8 cellular contexts compared by ENCODE assay signal in the genomic region with DNA sequence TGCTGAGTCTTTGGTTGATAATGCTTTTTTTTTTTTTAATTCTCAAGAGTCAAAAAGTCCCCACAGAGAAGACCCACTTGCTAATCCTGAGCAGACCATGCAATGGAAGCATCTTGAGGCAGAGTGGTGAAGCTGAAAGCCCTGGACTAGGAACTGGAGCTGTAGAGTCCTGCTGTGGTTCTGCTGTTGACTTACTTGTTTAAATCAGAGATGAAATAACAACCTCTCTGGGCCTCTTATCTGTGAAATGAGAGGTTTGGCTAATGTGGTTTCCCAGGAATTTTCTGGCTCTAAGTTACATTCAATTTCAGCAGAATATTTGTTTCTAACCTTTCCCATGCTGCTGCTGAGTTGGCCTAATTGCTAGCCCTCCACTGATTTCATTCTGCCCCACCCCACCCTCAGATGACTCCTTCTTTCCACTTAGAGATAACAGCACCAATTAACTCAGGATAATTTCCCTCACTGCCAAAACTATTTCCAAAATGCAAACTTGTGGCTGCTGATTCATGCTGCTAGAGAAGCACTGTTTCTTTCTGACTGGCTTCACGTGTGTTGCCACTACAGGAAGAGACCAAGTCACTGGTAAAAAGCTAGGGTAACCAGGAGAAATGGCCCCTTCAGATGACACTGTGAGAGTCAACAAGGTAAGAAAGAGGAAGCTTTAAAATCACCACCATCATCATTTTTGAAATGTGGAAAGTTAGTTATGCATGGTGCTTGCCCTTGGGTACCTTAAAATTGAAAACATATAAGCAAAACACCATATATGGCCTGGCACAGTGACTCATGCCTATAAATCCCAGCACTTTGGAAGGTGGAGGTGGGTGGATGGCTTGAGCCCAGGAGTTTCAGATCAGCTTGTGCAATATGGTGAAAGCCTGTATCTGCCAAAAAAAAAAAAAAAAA.
DNase-seq lines count a peak whose midpoint lies in the region; ATAC-seq and TF ChIP-seq lines count a peak whose summit lies in the region.

No MANE protein-coding gene starts in this region.

- POLR2A ChIA-PET in naive thymus-derived CD8-positive, alpha-beta T cell (lab: Charles Lee): no interaction called here

- H3K4me1 Mint-ChIP-seq in naive thymus-derived CD8-positive, alpha-beta T cell: no peaks in the 10 kb centered on the region

- no peak for TF ChIP-seq CTCF in fibroblast of the aortic adventitia (IDR thresholded peaks at IDR 0.05; ENCODE audit: insufficient read depth, low read length)

- ATAC-seq in GM21529 (IDR thresholded peaks at IDR 0.05; ENCODE audit: unreplicated experiment) (peak; percentile 88), HG03521 (IDR thresholded peaks at IDR 0.05; ENCODE audit: unreplicated experiment) (no peak)
- ATAC-seq in naive thymus-derived CD8-positive, alpha-beta T cell: no peak

- no peaks in the 10 kb centered on the region for H3K36me3 Mint-ChIP-seq in naive thymus-derived CD8-positive, alpha-beta T cell

- H3K27ac Mint-ChIP-seq in naive thymus-derived CD8-positive, alpha-beta T cell: no peak overlapping the region

- H3K9me3 Mint-ChIP-seq in naive thymus-derived CD8-positive, alpha-beta T cell: peaks cover 0 to 10% (median 0%) of the 10 kb centered on the region in 9 donors

- H3K9me3 ChIP-seq in Karpas-422 (ENCODE audit: low read length): no peaks in the 10 kb centered on the region

- H3K27me3 Mint-ChIP-seq in naive thymus-derived CD8-positive, alpha-beta T cell: peaks cover 6 to 21% (median 11%) of the 10 kb centered on the region in 5 donors

- H3K9me2 ChIP-seq in Karpas-422 (replicated peaks; ENCODE audit: insufficient read depth, low read length): no peaks in the 10 kb centered on the region

- H4K20me1 ChIP-seq in Karpas-422 (ENCODE audit: insufficient read depth, low read depth, low read length): no peaks in the 10 kb centered on the region

- H3K4me3 ChIP-seq in Karpas-422 (ENCODE audit: low read length) (no peak overlapping the region), fibroblast of the aortic adventitia (ENCODE audit: low read depth, low read length) (no peak overlapping the region)

- H3K4me2 ChIP-seq in Karpas-422 (ENCODE audit: low read depth, low read length, poor library complexity, severe bottlenecking): no peak overlapping the region

- no peak overlapping the region for H3K9ac ChIP-seq in Karpas-422 (ENCODE audit: low read length)

- DNase-seq in GM04503 (ENCODE audit: low read depth) (peak; percentile 99), Karpas-422 (peak; percentile 66), fibroblast of the aortic adventitia (ENCODE audit: low read depth) (peak; percentile 96), NCI-H1436 (lab: John Stamatoyannopoulos, UW) (no peak), COR-L47 (lab: John Stamatoyannopoulos, UW) (no peak)
- no peak for DNase-seq in naive thymus-derived CD8-positive, alpha-beta T cell

- no peak overlapping the region for H3K4me3 Mint-ChIP-seq in naive thymus-derived CD8-positive, alpha-beta T cell

- no peaks in the 10 kb centered on the region for H3K79me2 ChIP-seq in Karpas-422 (ENCODE audit: low read length)

- H2AFZ ChIP-seq in Karpas-422 (ENCODE audit: low read length): no peak overlapping the region

- peaks cover 3% of the 10 kb centered on the region; the same call in 1 of the 2 replicates for H3K27me3 ChIP-seq in Karpas-422 (ENCODE audit: low read length)

- no peaks in the 10 kb centered on the region for H3K36me3 ChIP-seq in Karpas-422 (ENCODE audit: insufficient read depth, low read length)

- H3K4me1 ChIP-seq in Karpas-422 (ENCODE audit: low read length): peaks cover 16% of the 10 kb centered on the region

- H3K27ac ChIP-seq in Karpas-422 (ENCODE audit: low read length): no peak overlapping the region

Comparison
In these comparisons a context has a peak if more than half of its experiments do, and no peak if none do; other contexts are left out.
1. DNase-seq: peak in GM04503 (single experiment), Karpas-422 (single experiment) and fibroblast of the aortic adventitia (single experiment); none in NCI-H1436 (single experiment), COR-L47 (single experiment) and naive thymus-derived CD8-positive, alpha-beta T cell (0 of 10).